ENCODE assay signal across 10 cellular contexts in the genomic region with DNA sequence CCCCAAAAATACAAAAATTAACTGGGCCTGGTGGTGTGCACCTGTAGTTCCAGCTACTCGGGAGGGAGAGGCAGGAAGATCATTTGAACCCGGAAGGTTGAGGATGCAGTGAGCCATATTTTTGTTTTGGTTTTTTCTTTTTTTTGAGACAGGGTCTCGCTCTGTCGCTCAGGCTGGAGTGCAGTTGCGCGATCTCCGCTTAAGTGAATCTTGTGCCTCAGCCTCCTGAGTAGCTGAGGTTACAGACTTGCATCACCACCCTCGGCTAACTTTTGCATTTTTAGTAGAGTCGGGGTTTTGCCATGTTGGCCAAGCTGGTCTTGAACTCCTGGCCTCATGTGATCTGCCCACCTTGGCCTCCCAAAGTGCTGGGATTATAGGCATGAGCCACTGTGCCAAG. TPM values are rescaled to one million over a fixed set of nuclear protein-coding genes. Genes with fewer than 3 reads are reported as not detected.
DNase-seq lines count a peak whose midpoint lies in the region; ATAC-seq, FAIRE-seq and TF ChIP-seq lines count a peak whose summit lies in the region.
"Not testable (repeated sequence)": the region's sequence is repeated elsewhere in the genome, so short reads cannot be mapped to it uniquely, and the experiment has no call there.
"Had no signal": no experiment of that assay in that cellular context is flagged by ENCODE, and none has a peak within 500 bp of the region (broad histone marks: within the 10 kb centered on the region; RNA-seq: fewer than 3 reads in every experiment).

No MANE protein-coding gene starts in this region.

- peak; percentile 57 for DNase-seq in ACHN
- not testable (repeated sequence) for DNase-seq in H1 (ENCODE audit: low read depth in 1 of 2, low spot score in 2 of 2)
- peak; percentile 9 for DNase-seq in Right ventricle myocardium superior
- peak; percentile 48 for DNase-seq in renal cortical epithelial cell (ENCODE audit: low read depth)

- CTCF ChIA-PET in H1 (lab: Charles Lee; ENCODE audit: partially characterized antibody) = interaction anchor here (2.0 kb wide), 1 partner anchor 12 kb away, joined by 4 read pairs; no protein-coding TSS in a partner anchor

- not testable (repeated sequence) for H3K23me2 ChIP-seq in H1 (ENCODE audit: low read depth, low read length)

- not testable (repeated sequence) for H4K91ac ChIP-seq in H1 (replicated peaks; ENCODE audit: insufficient read length, low read length)

- not testable (repeated sequence) for H3K4ac ChIP-seq in H1 (replicated peaks; ENCODE audit: insufficient read length, low read depth, low read length)

- in situ Hi-C loops in ACHN (cut with HindIII; ENCODE audit: low pct_ligation_motif_present, low pct_unique_long_range_greater_than_20kb, low sequenced_read_pairs) = not testable (repeated sequence)

- not testable (repeated sequence) for H2AK5ac ChIP-seq in H1 (ENCODE audit: low read depth, low read length)

- POLR2A ChIA-PET in H1 (lab: Charles Lee; ENCODE audit: partially characterized antibody) = not testable (repeated sequence)

- H3K9me3 ChIP-seq in BLaER1 treated with 17β-estradiol and CSF1 and Interleukin-3, amounts not matched to agents 10 nM and 100 nM (replicated peaks in 1 of 11) = peaks cover 3 to 10% (median 6%) of the 10 kb centered on the region in 11 experiments; a peak in 21 of 22 replicates
- H3K9me3 ChIP-seq in H1 (ENCODE audit: insufficient read depth in 2 of 2, low read depth in 1 of 2, low read length in 1 of 2) = not testable (repeated sequence)

- not testable (repeated sequence) for H4K20me1 ChIP-seq in BLaER1 treated with 17β-estradiol and CSF1 and Interleukin-3, amounts not matched to agents 10 nM and 100 nM; H1 (replicated peaks in 1 of 2; ENCODE audit: control insufficient read depth in 1 of 2, insufficient read depth in 2 of 2, low read length in 2 of 2)

- H3K4me3 ChIP-seq in BLaER1 treated with 17β-estradiol and CSF1 and Interleukin-3, amounts not matched to agents 10 nM and 100 nM; H1 (ENCODE audit: extremely low read depth in 1 of 4, insufficient read depth in 2 of 4, low read depth in 3 of 4, low read length in 4 of 4): not testable (repeated sequence)

- not testable (repeated sequence) for H3K23ac ChIP-seq in H1 (ENCODE audit: insufficient read length)

- not testable (repeated sequence) for H3K79me2 ChIP-seq in H1 (ENCODE audit: control insufficient read depth in 1 of 2, insufficient read depth in 2 of 2, low read length in 2 of 2)

- TF ChIP-seq RAD21 in H1 (IDR thresholded peaks at IDR 0.05 in 1 of 2, conservative IDR thresholded peaks at IDR 0.05 in 1 of 2; ENCODE audit: low read depth in 2 of 2, low read length in 2 of 2) = not testable (repeated sequence)

- FAIRE-seq in H1 (lab: Jason Lieb, UNC) = not testable (repeated sequence)

- H3K56ac ChIP-seq in H1 (replicated peaks; ENCODE audit: insufficient read length, low read depth, low read length) = not testable (repeated sequence)

- peaks cover 0 to 24% (median 9%) of the 10 kb centered on the region in 10 experiments; a peak in 14 of 20 replicates for H3K4me1 ChIP-seq in BLaER1 treated with 17β-estradiol and CSF1 and Interleukin-3, amounts not matched to agents 10 nM and 100 nM
- peaks cover 6 to 22% (median 11%) of the 10 kb centered on the region in 4 experiments for H3K4me1 ChIP-seq in H1 (replicated peaks in 1 of 4; ENCODE audit: control insufficient read depth in 3 of 4, insufficient read depth in 4 of 4, low read length in 3 of 4)

- H3K79me1 ChIP-seq in H1 (ENCODE audit: low read depth, low read length) = not testable (repeated sequence)

- not testable (repeated sequence) for H3K18ac ChIP-seq in H1 (ENCODE audit: extremely low read depth, low read length)

- H2AFZ ChIP-seq in H1 (ENCODE audit: low read length) = not testable (repeated sequence)

- H3K36me3 ChIP-seq in BLaER1 treated with 17β-estradiol and CSF1 and Interleukin-3, amounts not matched to agents 10 nM and 100 nM; H1 (ENCODE audit: control insufficient read depth in 2 of 4, insufficient read depth in 4 of 4, low read length in 3 of 4): not testable (repeated sequence)

- H4K5ac ChIP-seq in H1 (ENCODE audit: insufficient read length, low read depth, low read length) = not testable (repeated sequence)

- H2BK20ac ChIP-seq in H1 (ENCODE audit: low read length) = not testable (repeated sequence)

- not testable (repeated sequence) for H3K9ac ChIP-seq in BLaER1 treated with 17β-estradiol and CSF1 and Interleukin-3, amounts not matched to agents 10 nM and 100 nM; H1 (replicated peaks in 1 of 4; ENCODE audit: extremely low read depth in 1 of 4, low read depth in 3 of 4, low read length in 3 of 4)

- intact Hi-C loops in Right ventricle myocardium superior (cut with DNase I) = not testable (repeated sequence)

- 93% methylated on average over 9 of the region's 9 CpGs; no CpG with 5 or more reads in 1 of the 2 experiments for WGBS in H1 (ENCODE audit: extremely low coverage in 1 of 2, insufficient coverage in 1 of 2, insufficient read length in 1 of 2, insufficient replicate concordance in 2 of 2, low coverage in 1 of 2, low lambda C conversion rate in 2 of 2, missing lambda C conversion rate in 1 of 2), 2 experiments

- not testable (repeated sequence) for TF ChIP-seq POLR2A in H1 (IDR thresholded peaks at IDR 0.05; ENCODE audit: control extremely low read depth in 1 of 2, low read depth in 2 of 2, low read length in 2 of 2)

- H2BK15ac ChIP-seq in H1 (ENCODE audit: low read length) = not testable (repeated sequence)

- not testable (repeated sequence) for H3K14ac ChIP-seq in H1 (ENCODE audit: insufficient read length)

- not testable (repeated sequence) for TF ChIP-seq EP300 in H1 (IDR thresholded peaks at IDR 0.05; ENCODE audit: borderline replicate concordance in 1 of 2, low read depth in 2 of 2, low read length in 2 of 2)

- not testable (repeated sequence) for TF ChIP-seq CTCF in H1 (IDR thresholded peaks at IDR 0.05; ENCODE audit: control extremely low read depth in 1 of 3, insufficient read depth in 1 of 3, low read depth in 1 of 3, low read length in 3 of 3)

- H2BK120ac ChIP-seq in H1 (replicated peaks; ENCODE audit: low read depth, low read length) = not testable (repeated sequence)

- not testable (repeated sequence) for H4K8ac ChIP-seq in H1 (ENCODE audit: extremely low read depth, insufficient read depth, low read length)

- not testable (repeated sequence) for H3K27ac ChIP-seq in BLaER1 treated with 17β-estradiol and CSF1 and Interleukin-3, amounts not matched to agents 10 nM and 100 nM; H1 (ENCODE audit: low read depth, low read length)

- H3K4me2 ChIP-seq in BLaER1 treated with 17β-estradiol and CSF1 and Interleukin-3, amounts not matched to agents 10 nM and 100 nM = peak overlapping the region in 9 of 11 experiments; percentile 8 to 59 (median 45); a peak in 16 of 22 replicates
- H3K4me2 ChIP-seq in H1 (ENCODE audit: insufficient read depth in 1 of 2, low read depth in 2 of 2, low read length in 2 of 2) = not testable (repeated sequence)

- not testable (repeated sequence) for H3K27me3 ChIP-seq in BLaER1 treated with 17β-estradiol and CSF1 and Interleukin-3, amounts not matched to agents 10 nM and 100 nM; H1 (replicated peaks in 1 of 4; ENCODE audit: control insufficient read depth in 3 of 4, extremely low read depth in 1 of 4, insufficient read depth in 3 of 4, low read length in 3 of 4)

- ATAC-seq in Right ventricle myocardium superior (ENCODE audit: poor library complexity) = not testable (repeated sequence)

- not testable (repeated sequence) for H2BK5ac ChIP-seq in H1 (ENCODE audit: low read depth, low read length)

- not testable (repeated sequence) for H2BK12ac ChIP-seq in H1 (ENCODE audit: low read depth, low read length)

TF ChIP-seq in H1, 55 proteins besides CTCF, POLR2A, EP300 and RAD21:
- TF ChIP-seq CEBPB (IDR thresholded peaks at IDR 0.05; ENCODE audit: low read depth, low read length) = peak; percentile 84

RNA-seq across cellular contexts. Expression of a gene that starts 24.5 kb away (rescaled TPM):
- 1.1 and 1.3 TPM in 2 replicates for total RNA-seq in H1 (2021; fragmentation: NEBNext Ultra II Directional; extraction: Animal tissue kit (Norgen Biotek cat#: 25700))
- polyA plus RNA-seq in H1 (2011; rRNA removed) = 0.17 and 0.49 TPM in 2 replicates
- 0.12 TPM for polyA plus RNA-seq in H1 (2011; cell fraction: cytosol; rRNA removed)
- 0.46 TPM for polyA plus RNA-seq in H1 (2011; cell fraction: nucleus; rRNA removed)
- 0.13 to 0.48 TPM in 2 of 4 replicates, not detected in the others for polyA plus RNA-seq in H1 (2012, experiment 1 of 2)
- polyA plus RNA-seq in H1 (2012, experiment 2 of 2) = 0.07 TPM
- 5.1 TPM for polyA plus RNA-seq in H1 (2013, experiment 1 of 2)
- polyA plus RNA-seq in H1 (2013, experiment 2 of 2) = 5.0 TPM
- polyA minus RNA-seq in H1 (2011; rRNA and poly(A)+ RNA removed) = 0.12 and 0.16 TPM in 2 replicates
- not detected for polyA minus RNA-seq in H1 (2011; cell fraction: cytosol; rRNA and poly(A)+ RNA removed)
- not detected for polyA minus RNA-seq in H1 (2011; cell fraction: nucleus; rRNA and poly(A)+ RNA removed)
- total RNA-seq in Right ventricle myocardium superior (24.7 TPM), renal cortical epithelial cell (0.69 and 14.3 TPM in 2 replicates)
- total RNA-seq: A172; CD4-positive, alpha-beta memory T cell had no signal
- polyA plus RNA-seq: CD14-positive monocyte; CD4-positive, alpha-beta memory T cell; CD4-positive, CD25-positive, alpha-beta regulatory T cell; CD8-positive, alpha-beta memory T cell had no signal
